Comparison of ENCODE assay signal across 9 cellular contexts in genomic region chr1:205382990-205383389, GRCh38. TPM values are rescaled to one million over a fixed set of nuclear protein-coding genes. Genes with fewer than 3 reads are reported as not detected.
"Had no signal": no experiment of that assay in that cellular context is flagged by ENCODE, and none has a peak within 500 bp of the region (broad histone marks: within the 10 kb centered on the region; RNA-seq: fewer than 3 reads in every experiment).

No MANE protein-coding gene starts in this region.

RNA-seq across cellular contexts. Expression of gene KLHDC8A, which starts 26.3 kb away (rescaled TPM):
- total RNA-seq: activated CD4-positive, alpha-beta memory T cell treated with anti-CD3 and anti-CD28 coated beads for 36 hours; activated CD8-positive, alpha-beta memory T cell treated with anti-CD3 and anti-CD28 coated beads, Interleukin-2, amount 10 ng/mL, durations not matched to agents 7 days and 5 days; activated CD8-positive, alpha-beta T cell treated with anti-CD3 and anti-CD28 coated beads for 36 hours; activated naive CD8-positive, alpha-beta T cell treated with anti-CD3 and anti-CD28 coated beads, Interleukin-2, amount 10 ng/mL, durations not matched to agents 7 days and 5 days; activated T-helper 2 cell treated with anti-CD3 and anti-CD28 coated beads, Interferon-gamma antibody, Interleukin-2, Interleukin-4, amounts not matched to agents 10 μg/mL and 5 μg/mL and 100 μg/mL, durations not matched to agents 14 hours and 24 hours and 36 hours; ascending aorta; bronchial epithelial cell had no signal

RNA-seq across cellular contexts. Expression of gene LEMD1, which starts 38.9 kb away (rescaled TPM):
- total RNA-seq: activated B cell treated with CpG ODN at 0.5 μM for 24 hours; activated T-helper 2 cell treated with anti-CD3 and anti-CD28 coated beads, Interferon-gamma antibody, Interleukin-2, Interleukin-4, amounts not matched to agents 10 μg/mL and 5 μg/mL and 100 μg/mL, durations not matched to agents 14 hours and 24 hours and 36 hours; ascending aorta; cardiac muscle cell had no signal
